Comparison of ENCODE assay signal across 16 cellular contexts in the genomic region with DNA sequence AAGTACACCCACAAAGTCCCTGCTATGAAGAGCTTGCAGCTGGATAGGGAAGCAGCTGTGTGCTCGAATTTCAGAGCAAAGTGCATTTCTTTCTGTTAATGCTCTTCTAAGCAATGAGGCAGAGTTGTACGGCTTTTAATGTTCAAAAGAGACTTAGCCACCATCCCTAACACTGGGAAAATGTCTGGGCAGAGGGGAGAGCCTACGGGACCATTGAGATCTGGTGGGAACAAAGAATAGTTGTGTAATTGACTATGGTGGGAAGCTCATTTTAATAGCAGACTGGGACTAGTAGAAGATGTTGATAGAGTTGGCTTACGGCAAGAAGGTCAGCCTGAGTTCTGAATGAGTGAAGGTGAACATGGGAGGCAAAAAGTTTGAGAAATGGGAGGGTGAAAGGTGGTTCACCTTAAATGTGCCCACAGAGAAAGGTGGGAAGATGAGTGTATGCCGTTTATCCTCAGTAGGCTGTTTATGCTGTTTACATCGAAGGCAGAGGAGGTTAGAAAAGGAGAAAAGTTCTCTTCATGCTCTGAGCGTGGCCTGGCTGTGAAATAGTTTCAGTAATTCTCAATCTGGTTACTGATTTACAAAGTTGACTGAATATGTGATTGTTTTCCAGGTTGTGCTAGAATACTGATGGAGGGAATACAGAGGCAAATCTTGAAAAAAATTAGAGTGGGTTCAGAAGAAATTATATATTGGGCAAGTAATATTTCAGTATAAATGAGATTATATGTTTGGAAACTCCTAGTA. TPM values are rescaled to one million over a fixed set of nuclear protein-coding genes. Genes with fewer than 3 reads are reported as not detected.
A peak's percentile ranks its signal among the peaks of the same experiment; 100 is the strongest.
DNase-seq lines count a peak whose midpoint lies in the region; ATAC-seq and TF ChIP-seq lines count a peak whose summit lies in the region.
"Had no signal": no experiment of that assay in that cellular context is flagged by ENCODE, and none has a peak within 500 bp of the region (broad histone marks: within the 10 kb centered on the region; RNA-seq: fewer than 3 reads in every experiment).

No MANE protein-coding gene starts in this region.

- TF ChIP-seq CTCF in mucosa of descending colon (IDR thresholded peaks at IDR 0.05) = no peak

- no peaks in the 10 kb centered on the region for H3K36me3 ChIP-seq in mucosa of descending colon (ENCODE audit: low read depth)
- H3K36me3 ChIP-seq: breast epithelium had no signal

- peaks cover 16 to 48% of the 10 kb centered on the region in 2 donors for H3K4me1 Mint-ChIP-seq in stimulated activated naive B cell treated with anti-CD40 and anti-IgM and Interleukin-4, amounts not matched to agents 10 μg/mL and 1 μg/mL and 100 μg/mL, for 72 hours

- no peaks in the 10 kb centered on the region for H3K27me3 Mint-ChIP-seq in stimulated activated naive B cell treated with anti-CD40 and anti-IgM and Interleukin-4, amounts not matched to agents 10 μg/mL and 1 μg/mL and 100 μg/mL, for 72 hours

- H3K27ac Mint-ChIP-seq in stimulated activated naive B cell treated with anti-CD40 and anti-IgM and Interleukin-4, amounts not matched to agents 10 μg/mL and 1 μg/mL and 100 μg/mL, for 72 hours = no peak overlapping the region

- intact Hi-C loops in mucosa of descending colon (cut with DNase I, micrococcal nuclease) = no loop called here

- peaks cover 6 to 9% of the 10 kb centered on the region in 2 donors for H3K36me3 Mint-ChIP-seq in stimulated activated naive B cell treated with anti-CD40 and anti-IgM and Interleukin-4, amounts not matched to agents 10 μg/mL and 1 μg/mL and 100 μg/mL, for 72 hours

- DNase-seq in mucosa of descending colon = no peak
- DNase-seq in islet precursor cell = no peak
- no peak for DNase-seq in NCI-H526 treated with DMSO at 0.1 percent for 48 hours (lab: John Stamatoyannopoulos, UW)
- no peak for DNase-seq in stimulated activated naive B cell treated with anti-CD40 and anti-IgM and Interleukin-4, amounts not matched to agents 10 μg/mL and 1 μg/mL and 100 μg/mL, for 72 hours
- DNase-seq in activated T-cell treated with anti-CD3 and anti-CD28 coated beads for 4 hours = no peak
- DNase-seq: activated effector memory CD4-positive, alpha-beta T cell treated with Interleukin-2 at 50 U/mL for 16 hours; heart right ventricle; midbrain; NCI-H2081; stomach; T-helper 1 cell had no signal

- H3K4me3 ChIP-seq in mucosa of descending colon = no peak overlapping the region
- H3K4me3 ChIP-seq: breast epithelium, heart right ventricle, K562, stomach had no signal

- no peak overlapping the region for H3K4me3 Mint-ChIP-seq in stimulated activated naive B cell treated with anti-CD40 and anti-IgM and Interleukin-4, amounts not matched to agents 10 μg/mL and 1 μg/mL and 100 μg/mL, for 72 hours

- no peaks in the 10 kb centered on the region for H3K9me3 ChIP-seq in mucosa of descending colon
- H3K9me3 ChIP-seq: breast epithelium, heart right ventricle, stomach had no signal

- no peaks in the 10 kb centered on the region for H3K9me3 Mint-ChIP-seq in stimulated activated naive B cell treated with anti-CD40 and anti-IgM and Interleukin-4, amounts not matched to agents 10 μg/mL and 1 μg/mL and 100 μg/mL, for 72 hours

- peaks cover 10% of the 10 kb centered on the region for H3K4me1 ChIP-seq in mucosa of descending colon (ENCODE audit: low read depth)

- ATAC-seq in GM18517 (IDR thresholded peaks at IDR 0.05; ENCODE audit: unreplicated experiment) = peak; percentile 40
- ATAC-seq in GM21529 (IDR thresholded peaks at IDR 0.05; ENCODE audit: unreplicated experiment) = peak; percentile 33
- ATAC-seq in HG03558 (IDR thresholded peaks at IDR 0.05; ENCODE audit: extremely low read depth, unreplicated experiment) = peak; percentile 23
- ATAC-seq in mucosa of descending colon = peak; percentile 33
- ATAC-seq in stimulated activated naive B cell treated with anti-CD40 and anti-IgM and Interleukin-4, amounts not matched to agents 10 μg/mL and 1 μg/mL and 100 μg/mL, for 72 hours (replicated peaks) = no peak
- ATAC-seq: K562 had no signal

RNA-seq across cellular contexts. Expression of a gene that starts 22.9 kb away (rescaled TPM):
- under 1 TPM in 1 of 3 donors, not detected in 2; 0.47 TPM for total RNA-seq in mucosa of descending colon
- total RNA-seq: K562, stomach had no signal

RNA-seq across cellular contexts. Expression of a gene that starts 24.0 kb away (rescaled TPM):
- total RNA-seq in mucosa of descending colon = 10 to 100 TPM; 41.8 to 89.8 (median 60.2) TPM

Comparison
In these comparisons a context has a peak if more than half of its experiments do, and no peak if none do; other contexts are left out.
1. ATAC-seq: peak in GM18517 (single experiment), GM21529 (single experiment), HG03558 (single experiment) and mucosa of descending colon (single experiment); none in stimulated activated naive B cell treated with anti-CD40 and anti-IgM and Interleukin-4, amounts not matched to agents 10 μg/mL and 1 μg/mL and 100 μg/mL, for 72 hours (0 of 2).